ENCODE assay signal across 8 cellular contexts in the genomic region with DNA sequence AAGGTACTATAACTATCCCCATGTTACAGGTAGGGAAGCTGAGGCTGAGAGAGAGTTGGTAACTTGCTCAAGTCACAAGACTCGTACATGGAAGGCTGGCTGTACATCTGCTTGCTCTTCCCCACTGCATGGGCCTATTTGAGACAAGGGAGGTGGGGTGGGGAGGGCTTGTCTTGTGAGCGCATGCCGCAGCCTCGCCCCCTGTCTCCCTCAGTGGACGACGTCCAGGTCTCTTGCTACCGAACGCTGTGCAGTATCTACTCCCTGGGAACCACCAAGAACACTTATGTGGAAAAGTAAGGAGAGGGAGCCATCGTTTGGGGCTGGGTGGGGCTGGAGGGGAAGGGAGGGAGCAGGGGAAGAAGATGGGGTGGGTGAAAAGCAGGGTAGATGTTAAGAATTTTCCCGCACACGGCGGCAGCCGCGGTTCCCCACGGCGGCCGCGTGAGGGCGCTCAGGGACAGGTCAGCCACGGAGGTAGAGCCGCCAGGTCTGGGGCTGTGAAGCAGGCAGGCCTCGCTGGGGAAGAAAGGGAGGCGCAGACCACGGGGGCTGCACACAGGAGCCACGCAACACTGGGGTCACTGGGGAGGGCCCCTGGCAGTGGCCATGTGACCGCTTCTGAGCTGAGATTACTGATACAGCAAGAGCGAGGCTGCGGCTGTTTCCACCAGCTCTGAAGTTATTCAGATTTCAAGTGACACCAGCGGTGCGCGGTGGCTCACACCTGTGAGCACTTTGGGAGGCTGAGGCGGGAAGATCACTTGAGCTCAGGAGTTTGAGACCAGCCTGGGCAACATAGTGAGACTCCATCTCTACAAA.
DNase-seq lines count a peak whose midpoint lies in the region; ATAC-seq, FAIRE-seq and TF ChIP-seq lines count a peak whose summit lies in the region.

No MANE protein-coding gene starts in this region.

- FAIRE-seq in D721Med (lab: Jason Lieb, UNC) = no peak

- POLR2A ChIA-PET in PC-9 (lab: Charles Lee; ENCODE audit: unreplicated experiment) = no interaction called here

- no TSS peak for BruUV-seq in PC-9 (replicated peaks; lab: Mats Ljungman, UMichigan)

- TF ChIP-seq POLR2A in suprapubic skin (IDR thresholded peaks at IDR 0.05) = no peak

- H3K4me2 ChIP-seq in PC-9 = no peak overlapping the region

- H3K4me1 ChIP-seq in PC-9 (replicated peaks; ENCODE audit: insufficient read depth) (no peaks in the 10 kb centered on the region), suprapubic skin (peaks cover 4% of the 10 kb centered on the region)

- TF ChIP-seq CTCF in D721Med (IDR thresholded peaks at IDR 0.05; ENCODE audit: insufficient read depth, missing control alignments) (peak; percentile 78), HL-60 (IDR thresholded peaks at IDR 0.05; ENCODE audit: insufficient read depth, low read length) (peak; percentile 86), PC-9 (conservative IDR thresholded peaks at IDR 0.05) (peak; percentile 90), fibroblast of pulmonary artery (IDR thresholded peaks at IDR 0.05; ENCODE audit: low read length, missing control alignments) (peak; percentile 72), omental fat pad (IDR thresholded peaks at IDR 0.05) (no peak), suprapubic skin (IDR thresholded peaks at IDR 0.05) (peak; percentile 52 to 92)

- CTCF ChIA-PET in PC-9 (lab: Charles Lee) = interaction anchor here (0.6 to 1.4 kb wide), 2 partner anchors 112 to 119 kb away, joined by 7 to 11 read pairs; no protein-coding TSS in a partner anchor

- ATAC-seq in omental fat pad (ENCODE audit: low FRiP score) = peak; percentile 83
- no peak for ATAC-seq in GM21447 (IDR thresholded peaks at IDR 0.05; ENCODE audit: unreplicated experiment)

- no peak overlapping the region for H2AFZ ChIP-seq in PC-9

- H3K27me3 ChIP-seq in HL-60 (ENCODE audit: insufficient read depth, poor library complexity, severe bottlenecking) = peaks cover 4% of the 10 kb centered on the region
- peaks cover 15% of the 10 kb centered on the region; the same call in 1 of the 2 replicates for H3K27me3 ChIP-seq in PC-9 (ENCODE audit: insufficient read depth, low read depth)
- peaks cover 2% of the 10 kb centered on the region for H3K27me3 ChIP-seq in suprapubic skin

- H3K36me3 ChIP-seq in PC-9 (ENCODE audit: low read depth) (no peaks in the 10 kb centered on the region), suprapubic skin (no peaks in the 10 kb centered on the region)

- H3K4me1 Mint-ChIP-seq in activated T-helper 1 cell treated with anti-CD3 and anti-CD28 coated beads, Interleukin-12 subunit alpha, Interleukin-12 subunit beta, Interleukin-2, Interleukin-4 antibody, amounts not matched to agents 30 ng/mL and 10 ng/mL and 1 ng/mL, durations not matched to agents 14 hours and 24 hours and 36 hours (ENCODE audit: low read depth) = peaks cover 21% of the 10 kb centered on the region

- H3K4me3 ChIP-seq in HL-60 (replicated peaks; ENCODE audit: insufficient read depth, low read length) = no peak overlapping the region
- no peak overlapping the region for H3K4me3 ChIP-seq in PC-9
- H3K4me3 ChIP-seq in fibroblast of pulmonary artery (replicated peaks; ENCODE audit: low read depth, low read length) = no peak overlapping the region
- no peak overlapping the region for H3K4me3 ChIP-seq in suprapubic skin

- H3K9me2 ChIP-seq in PC-9 (ENCODE audit: insufficient read depth) = no peaks in the 10 kb centered on the region

- H3K4me3 Mint-ChIP-seq in activated T-helper 1 cell treated with anti-CD3 and anti-CD28 coated beads, Interleukin-12 subunit alpha, Interleukin-12 subunit beta, Interleukin-2, Interleukin-4 antibody, amounts not matched to agents 30 ng/mL and 10 ng/mL and 1 ng/mL, durations not matched to agents 14 hours and 24 hours and 36 hours = no peak overlapping the region

- WGBS in suprapubic skin = 16% methylated on average over 27 of the region's 32 CpGs

- H3K27me3 Mint-ChIP-seq in activated T-helper 1 cell treated with anti-CD3 and anti-CD28 coated beads, Interleukin-12 subunit alpha, Interleukin-12 subunit beta, Interleukin-2, Interleukin-4 antibody, amounts not matched to agents 30 ng/mL and 10 ng/mL and 1 ng/mL, durations not matched to agents 14 hours and 24 hours and 36 hours (ENCODE audit: insufficient read depth) = peaks cover 9% of the 10 kb centered on the region

- H3K9me3 Mint-ChIP-seq in activated T-helper 1 cell treated with anti-CD3 and anti-CD28 coated beads, Interleukin-12 subunit alpha, Interleukin-12 subunit beta, Interleukin-2, Interleukin-4 antibody, amounts not matched to agents 30 ng/mL and 10 ng/mL and 1 ng/mL, durations not matched to agents 14 hours and 24 hours and 36 hours = no peaks in the 10 kb centered on the region

- no peaks in the 10 kb centered on the region for H4K20me1 ChIP-seq in PC-9 (ENCODE audit: insufficient read depth)

- DNase-seq in D721Med (ENCODE audit: insufficient read length, low spot score) = peak; percentile 94
- peak; percentile 14 to 54 for DNase-seq in HL-60 (ENCODE audit: low read depth in 1 of 2, low spot score in 1 of 2)
- peak in 1 of 2 experiments; percentile 70 for DNase-seq in PC-9
- DNase-seq in activated T-helper 1 cell treated with anti-CD3 and anti-CD28 coated beads, Interleukin-12 subunit alpha, Interleukin-12 subunit beta, Interleukin-2, Interleukin-4 antibody, amounts not matched to agents 30 ng/mL and 10 ng/mL and 1 ng/mL, durations not matched to agents 14 hours and 24 hours and 36 hours (ENCODE audit: low spot score) = peak; percentile 69
- peak; percentile 56 for DNase-seq in fibroblast of pulmonary artery (ENCODE audit: low read depth)
- DNase-seq in omental fat pad (ENCODE audit: low spot score) = no peak
- DNase-seq in suprapubic skin (ENCODE audit: low spot score in 2 of 2) = no peak

- TF ChIP-seq EP300 in suprapubic skin (IDR thresholded peaks at IDR 0.05) = no peak

- H3K27ac Mint-ChIP-seq in activated T-helper 1 cell treated with anti-CD3 and anti-CD28 coated beads, Interleukin-12 subunit alpha, Interleukin-12 subunit beta, Interleukin-2, Interleukin-4 antibody, amounts not matched to agents 30 ng/mL and 10 ng/mL and 1 ng/mL, durations not matched to agents 14 hours and 24 hours and 36 hours = no peak overlapping the region

- H3K79me2 ChIP-seq in PC-9 (ENCODE audit: low read depth) = no peaks in the 10 kb centered on the region

- H3K9me3 ChIP-seq in PC-9 (ENCODE audit: insufficient read depth, low read depth) (no peaks in the 10 kb centered on the region), suprapubic skin (no peaks in the 10 kb centered on the region)

- no peaks in the 10 kb centered on the region for H3F3A ChIP-seq in PC-9 (ENCODE audit: insufficient read depth, low read depth)

- H3K36me3 Mint-ChIP-seq in activated T-helper 1 cell treated with anti-CD3 and anti-CD28 coated beads, Interleukin-12 subunit alpha, Interleukin-12 subunit beta, Interleukin-2, Interleukin-4 antibody, amounts not matched to agents 30 ng/mL and 10 ng/mL and 1 ng/mL, durations not matched to agents 14 hours and 24 hours and 36 hours (ENCODE audit: low read depth) = no peaks in the 10 kb centered on the region

- H3K27ac ChIP-seq in HL-60 (replicated peaks) (no peak overlapping the region), PC-9 (no peak overlapping the region), suprapubic skin (no peak overlapping the region)

- intact Hi-C loops in PC-9 (cut with micrococcal nuclease; ENCODE audit: unreplicated experiment) = loop anchor here (1.0 to 10.0 kb wide), 5 partner anchors 121 to 437 kb away; a partner anchor contains a TSS
- intact Hi-C loops in activated T-helper 1 cell treated with anti-CD3 and anti-CD28 coated beads, Interleukin-12 subunit alpha, Interleukin-12 subunit beta, Interleukin-2, Interleukin-4 antibody, amounts not matched to agents 30 ng/mL and 10 ng/mL and 1 ng/mL, durations not matched to agents 14 hours and 24 hours and 36 hours (cut with micrococcal nuclease) = loop anchor here (1.0 kb wide), 6 partner anchors 23 to 437 kb away; a partner anchor contains a TSS

Comparison
In these comparisons a context has a peak if more than half of its experiments do, and no peak if none do; other contexts are left out.
1. DNase-seq: peak in D721Med (single experiment), HL-60 (2 of 2), activated T-helper 1 cell treated with anti-CD3 and anti-CD28 coated beads, Interleukin-12 subunit alpha, Interleukin-12 subunit beta, Interleukin-2, Interleukin-4 antibody, amounts not matched to agents 30 ng/mL and 10 ng/mL and 1 ng/mL, durations not matched to agents 14 hours and 24 hours and 36 hours (single experiment) and fibroblast of pulmonary artery (single experiment); none in omental fat pad (single experiment) and suprapubic skin (0 of 2).
2. CTCF ChIP-seq: peak in D721Med (single experiment), HL-60 (single experiment), PC-9 (single experiment), fibroblast of pulmonary artery (single experiment) and suprapubic skin (2 of 2); none in omental fat pad (0 of 3).